In the genomic region with DNA sequence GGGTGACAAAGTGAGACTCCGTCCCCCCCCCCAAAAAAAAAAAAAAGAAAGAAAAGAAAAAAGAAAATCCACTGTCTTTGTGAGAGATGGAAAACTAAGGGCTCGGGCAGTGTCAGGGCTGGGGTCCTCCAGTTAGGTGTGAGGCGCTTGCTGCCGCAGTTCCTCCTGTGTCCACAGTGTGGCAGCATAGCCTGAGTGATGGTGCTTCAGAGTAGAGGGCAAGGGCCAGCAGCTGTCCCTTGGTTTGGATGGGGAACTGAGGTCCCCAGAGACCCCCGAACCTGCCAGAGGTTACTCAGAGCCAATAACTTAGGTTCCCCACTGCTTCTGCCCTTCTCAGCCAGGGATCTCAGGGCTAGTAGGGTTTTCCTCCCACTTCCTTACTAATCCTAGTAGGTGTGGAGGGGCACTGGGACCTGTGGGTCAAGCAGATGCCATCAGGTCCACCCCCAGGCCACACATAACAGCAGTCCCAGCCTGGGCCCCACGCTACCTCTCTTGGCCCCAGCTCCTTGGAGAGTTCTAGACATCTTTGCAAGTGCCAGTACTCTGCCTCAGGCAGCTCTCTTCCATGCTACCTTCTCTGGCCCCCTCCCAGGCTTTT, we compare ENCODE assay signal across 8 cellular contexts. TPM values are rescaled to one million over a fixed set of nuclear protein-coding genes. Genes with fewer than 3 reads are reported as not detected.
DNase-seq lines count a peak whose midpoint lies in the region; ATAC-seq, FAIRE-seq and TF ChIP-seq lines count a peak whose summit lies in the region.

No MANE protein-coding gene starts in this region.

- H3K4me3 Mint-ChIP-seq in mesothelial cell of epicardium, result no peak overlapping the region

- TF ChIP-seq EP300 in H1 (IDR thresholded peaks at IDR 0.05; ENCODE audit: borderline replicate concordance in 1 of 2, low read depth in 2 of 2, low read length in 2 of 2), result no peak

- TF ChIP-seq CTCF in AG04450 (IDR thresholded peaks at IDR 0.05; ENCODE audit: low read depth, low read length) (peak; percentile 96), H1 (IDR thresholded peaks at IDR 0.05; ENCODE audit: control extremely low read depth in 1 of 3, insufficient read depth in 1 of 3, low read depth in 1 of 3, low read length in 3 of 3) (peak; percentile 92 to 99 (median 98)), mesothelial cell of epicardium (IDR thresholded peaks at IDR 0.05; ENCODE audit: unreplicated experiment) (peak; percentile 71)

- no peaks in the 10 kb centered on the region for H3K79me1 ChIP-seq in H1 (ENCODE audit: low read depth, low read length)

- 29% methylated on average over 5 of the region's 6 CpGs; no CpG with 5 or more reads in 1 of the 2 experiments for WGBS in H1 (ENCODE audit: extremely low coverage in 1 of 2, insufficient coverage in 1 of 2, insufficient read length in 1 of 2, insufficient replicate concordance in 2 of 2, low coverage in 1 of 2, low lambda C conversion rate in 2 of 2, missing lambda C conversion rate in 1 of 2), 2 experiments

- DNase-seq in AG04450 (ENCODE audit: low read depth, low spot score), result no peak
- DNase-seq in GM19239 (ENCODE audit: insufficient read length, low spot score), result peak; percentile 88
- DNase-seq in NCI-H69 (lab: John Stamatoyannopoulos, UW), result peak; percentile 59
- DNase-seq in activated CD8-positive, alpha-beta memory T cell treated with anti-CD3 and anti-CD28 coated beads for 24 hours, result peak; percentile 90
- DNase-seq in H1 (ENCODE audit: low read depth in 1 of 2, low spot score in 2 of 2), result peak in 1 of 2 experiments; percentile 96
- peak; percentile 49 to 79 for DNase-seq in mesothelial cell of epicardium (ENCODE audit: low spot score in 2 of 2, unreplicated experiment in 2 of 2)
- peak; percentile 58 for DNase-seq in stimulated activated CD8-positive, alpha-beta memory T cell treated with anti-CD3 and anti-CD28 coated beads, Interleukin-4, amount 100 ng/mL, for 24 hours (ENCODE audit: low read depth)

- no peak overlapping the region for H3K9ac ChIP-seq in H1 (replicated peaks in 1 of 4; ENCODE audit: extremely low read depth in 1 of 4, low read depth in 3 of 4, low read length in 3 of 4)

- no peaks in the 10 kb centered on the region for H3K23me2 ChIP-seq in H1 (ENCODE audit: low read depth, low read length)

- no peak overlapping the region for H4K5ac ChIP-seq in H1 (ENCODE audit: insufficient read length, low read depth, low read length)

- no peak overlapping the region for H3K27ac ChIP-seq in AG04450 (ENCODE audit: low read depth, low read length)
- no peak overlapping the region for H3K27ac ChIP-seq in H1 (ENCODE audit: low read depth, low read length)

- no peak overlapping the region for H4K91ac ChIP-seq in H1 (replicated peaks; ENCODE audit: insufficient read length, low read length)

- no peak overlapping the region for H3K4ac ChIP-seq in H1 (replicated peaks; ENCODE audit: insufficient read length, low read depth, low read length)

- no peak overlapping the region for H2BK20ac ChIP-seq in H1 (ENCODE audit: low read length)

- H3K27ac Mint-ChIP-seq in mesothelial cell of epicardium, result no peak overlapping the region

- CTCF ChIA-PET in AG04450 (lab: Charles Lee) (interaction anchor here (0.5 to 0.9 kb wide), 6 partner anchors 11 to 128 kb away, joined by 3 to 5 read pairs (median 4); no protein-coding TSS in a partner anchor), H1 (lab: Charles Lee; ENCODE audit: partially characterized antibody) (interaction anchor here (0.6 to 11.4 kb wide), 29 partner anchors 9 to 152 kb away, joined by 3 to 76 read pairs (median 6); partner anchors contain the start of genes LLGL1 and TOP3A)

- peaks cover 6% of the 10 kb centered on the region for H3K4me1 Mint-ChIP-seq in mesothelial cell of epicardium

- no peak overlapping the region for H3K23ac ChIP-seq in H1 (ENCODE audit: insufficient read length)

- ATAC-seq in GM21529 (IDR thresholded peaks at IDR 0.05; ENCODE audit: unreplicated experiment), result no peak

- peak; percentile 94 to 95 for TF ChIP-seq RAD21 in H1 (IDR thresholded peaks at IDR 0.05 in 1 of 2, conservative IDR thresholded peaks at IDR 0.05 in 1 of 2; ENCODE audit: low read depth in 2 of 2, low read length in 2 of 2)

- H3K36me3 ChIP-seq in H1 (ENCODE audit: control insufficient read depth in 2 of 4, insufficient read depth in 4 of 4, low read length in 3 of 4), result no peaks in the 10 kb centered on the region

- H3K56ac ChIP-seq in H1 (replicated peaks; ENCODE audit: insufficient read length, low read depth, low read length), result no peak overlapping the region

- H4K8ac ChIP-seq in H1 (ENCODE audit: extremely low read depth, insufficient read depth, low read length), result no peak overlapping the region

- POLR2A ChIA-PET in AG04450 (lab: Yijun Ruan, JAX), result interaction anchor here (1.0 kb wide), 1 partner anchor 34 kb away, joined by 3 read pairs; the partner anchor contains the start of gene ALKBH5
- POLR2A ChIA-PET in H1 (lab: Charles Lee; ENCODE audit: partially characterized antibody), result interaction anchor here (1.3 to 2.0 kb wide), 4 partner anchors 13 to 63 kb away, joined by 3 to 8 read pairs (median 7); partner anchors contain the start of genes ALKBH5 and MIEF2

- H3K27me3 ChIP-seq in AG04450 (ENCODE audit: control insufficient read depth, insufficient read depth, low read length) (no peaks in the 10 kb centered on the region), H1 (replicated peaks in 1 of 4; ENCODE audit: control insufficient read depth in 3 of 4, extremely low read depth in 1 of 4, insufficient read depth in 3 of 4, low read length in 3 of 4) (no peaks in the 10 kb centered on the region)

- no peaks in the 10 kb centered on the region for H3K79me2 ChIP-seq in H1 (ENCODE audit: control insufficient read depth in 1 of 2, insufficient read depth in 2 of 2, low read length in 2 of 2)

- H2AFZ ChIP-seq in H1 (ENCODE audit: low read length), result no peak overlapping the region; the same call in 1 of the 2 replicates

- H2BK5ac ChIP-seq in H1 (ENCODE audit: low read depth, low read length), result no peak overlapping the region

- H3K9me3 ChIP-seq in AG04450 (ENCODE audit: control insufficient read depth, insufficient read depth, low read length) (no peaks in the 10 kb centered on the region), H1 (ENCODE audit: insufficient read depth in 2 of 2, low read depth in 1 of 2, low read length in 1 of 2) (no peaks in the 10 kb centered on the region)

- H2BK15ac ChIP-seq in H1 (ENCODE audit: low read length), result peak overlapping the region; percentile 72; the same call in 1 of the 2 replicates

- no peak overlapping the region for H3K4me3 ChIP-seq in AG04450 (ENCODE audit: low read depth, low read length)
- H3K4me3 ChIP-seq in H1 (ENCODE audit: extremely low read depth in 1 of 4, insufficient read depth in 2 of 4, low read depth in 3 of 4, low read length in 4 of 4), result no peak overlapping the region

- FAIRE-seq in GM19239 (lab: Jason Lieb, UNC), result peak; percentile 91
- peak; percentile 93 for FAIRE-seq in H1 (lab: Jason Lieb, UNC)

- H3K27me3 Mint-ChIP-seq in mesothelial cell of epicardium (ENCODE audit: low read depth), result no peaks in the 10 kb centered on the region

- no peak overlapping the region for H3K4me2 ChIP-seq in H1 (ENCODE audit: insufficient read depth in 1 of 2, low read depth in 2 of 2, low read length in 2 of 2)

- no peak overlapping the region for H3K14ac ChIP-seq in H1 (ENCODE audit: insufficient read length)

- H3K36me3 Mint-ChIP-seq in mesothelial cell of epicardium, result no peaks in the 10 kb centered on the region

- H4K20me1 ChIP-seq in H1 (replicated peaks in 1 of 2; ENCODE audit: control insufficient read depth in 1 of 2, insufficient read depth in 2 of 2, low read length in 2 of 2), result no peaks in the 10 kb centered on the region

- no peak overlapping the region for H2AK5ac ChIP-seq in H1 (ENCODE audit: low read depth, low read length)

- no peak for TF ChIP-seq POLR2A in H1 (IDR thresholded peaks at IDR 0.05; ENCODE audit: control extremely low read depth in 1 of 2, low read depth in 2 of 2, low read length in 2 of 2)

- no peaks in the 10 kb centered on the region for H3K9me3 Mint-ChIP-seq in mesothelial cell of epicardium

- no peak overlapping the region for H3K18ac ChIP-seq in H1 (ENCODE audit: extremely low read depth, low read length)

- H3K4me1 ChIP-seq in H1 (replicated peaks in 1 of 4; ENCODE audit: control insufficient read depth in 3 of 4, insufficient read depth in 4 of 4, low read length in 3 of 4), result no peaks in the 10 kb centered on the region; a peak in 3 of 7 replicates

- no peak overlapping the region for H2BK120ac ChIP-seq in H1 (replicated peaks; ENCODE audit: low read depth, low read length)

- no peak overlapping the region for H2BK12ac ChIP-seq in H1 (ENCODE audit: low read depth, low read length)

RNA-seq across cellular contexts. Expression of gene LLGL1, which starts 7.9 kb away (rescaled TPM):
- polyA plus RNA-seq in AG04450 (2011; rRNA removed) (27.1 and 41.9 TPM in 2 replicates), H1 (2011; rRNA removed) (107 and 137 TPM in 2 replicates)
- 30.5 and 42.3 TPM in 2 replicates for polyA minus RNA-seq in AG04450 (2011; rRNA and poly(A)+ RNA removed)
- total RNA-seq in H1 (2021; fragmentation: NEBNext Ultra II Directional; extraction: Animal tissue kit (Norgen Biotek cat#: 25700)), result 71.3 and 72.8 TPM in 2 replicates
- 95.0 TPM for polyA plus RNA-seq in H1 (2011; cell fraction: cytosol; rRNA removed)
- polyA plus RNA-seq in H1 (2011; cell fraction: nucleus; rRNA removed), result 119 TPM
- polyA plus RNA-seq in H1 (2012, experiment 1 of 2), result 45.9 to 70.7 TPM (median 65.3 TPM) in 4 replicates
- polyA plus RNA-seq in H1 (2012, experiment 2 of 2), result 66.3 TPM
- 30.5 TPM for polyA plus RNA-seq in H1 (2013, experiment 1 of 2)
- polyA plus RNA-seq in H1 (2013, experiment 2 of 2), result 29.6 TPM
- polyA minus RNA-seq in H1 (2011; rRNA and poly(A)+ RNA removed), result 61.7 and 89.9 TPM in 2 replicates
- polyA minus RNA-seq in H1 (2011; cell fraction: cytosol; rRNA and poly(A)+ RNA removed), result 61.0 TPM
- polyA minus RNA-seq in H1 (2011; cell fraction: nucleus; rRNA and poly(A)+ RNA removed), result 46.1 TPM
- 70.8 to 72.5 TPM (median 72.1 TPM) in 3 replicates for total RNA-seq in mesothelial cell of epicardium

RNA-seq across cellular contexts. Expression of gene ALKBH5, which starts 33.9 kb away (rescaled TPM):
- polyA plus RNA-seq in AG04450 (2011; rRNA removed) (57.6 and 59.9 TPM in 2 replicates), H1 (2011; rRNA removed) (63.7 and 66.5 TPM in 2 replicates)
- polyA minus RNA-seq in AG04450 (2011; rRNA and poly(A)+ RNA removed), result 81.9 and 98.0 TPM in 2 replicates
- 86.4 and 86.6 TPM in 2 replicates for total RNA-seq in H1 (2021; fragmentation: NEBNext Ultra II Directional; extraction: Animal tissue kit (Norgen Biotek cat#: 25700))
- 58.7 TPM for polyA plus RNA-seq in H1 (2011; cell fraction: cytosol; rRNA removed)
- polyA plus RNA-seq in H1 (2011; cell fraction: nucleus; rRNA removed), result 46.3 TPM
- 39.8 to 45.6 TPM (median 42.8 TPM) in 4 replicates for polyA plus RNA-seq in H1 (2012, experiment 1 of 2)
- 74.9 TPM for polyA plus RNA-seq in H1 (2012, experiment 2 of 2)
- polyA plus RNA-seq in H1 (2013, experiment 1 of 2), result 45.3 TPM
- 45.3 TPM for polyA plus RNA-seq in H1 (2013, experiment 2 of 2)
- 74.1 and 101 TPM in 2 replicates for polyA minus RNA-seq in H1 (2011; rRNA and poly(A)+ RNA removed)
- 76.5 TPM for polyA minus RNA-seq in H1 (2011; cell fraction: cytosol; rRNA and poly(A)+ RNA removed)
- polyA minus RNA-seq in H1 (2011; cell fraction: nucleus; rRNA and poly(A)+ RNA removed), result 35.4 TPM
- 68.6 to 72.3 TPM (median 71.0 TPM) in 3 replicates for total RNA-seq in mesothelial cell of epicardium

RNA-seq across cellular contexts. Expression of gene FLII, which starts 41.0 kb away (rescaled TPM):
- polyA plus RNA-seq in AG04450 (2011; rRNA removed), result 192 and 235 TPM in 2 replicates
- polyA minus RNA-seq in AG04450 (2011; rRNA and poly(A)+ RNA removed), result 360 and 447 TPM in 2 replicates
- 300 and 324 TPM in 2 replicates for total RNA-seq in H1 (2021; fragmentation: NEBNext Ultra II Directional; extraction: Animal tissue kit (Norgen Biotek cat#: 25700))
- 549 and 674 TPM in 2 replicates for polyA plus RNA-seq in H1 (2011; rRNA removed)
- 437 TPM for polyA plus RNA-seq in H1 (2011; cell fraction: cytosol; rRNA removed)
- 871 TPM for polyA plus RNA-seq in H1 (2011; cell fraction: nucleus; rRNA removed)
- polyA plus RNA-seq in H1 (2012, experiment 1 of 2), result 271 to 422 TPM (median 386 TPM) in 4 replicates
- 333 TPM for polyA plus RNA-seq in H1 (2012, experiment 2 of 2)
- 161 TPM for polyA plus RNA-seq in H1 (2013, experiment 1 of 2)
- polyA plus RNA-seq in H1 (2013, experiment 2 of 2), result 153 TPM
- 400 and 457 TPM in 2 replicates for polyA minus RNA-seq in H1 (2011; rRNA and poly(A)+ RNA removed)
- 246 TPM for polyA minus RNA-seq in H1 (2011; cell fraction: cytosol; rRNA and poly(A)+ RNA removed)
- 198 TPM for polyA minus RNA-seq in H1 (2011; cell fraction: nucleus; rRNA and poly(A)+ RNA removed)
- 190 to 202 TPM (median 199 TPM) in 3 replicates for total RNA-seq in mesothelial cell of epicardium

RNA-seq across cellular contexts. Expression of gene MIEF2, which starts 42.9 kb away (rescaled TPM):
- polyA plus RNA-seq in AG04450 (2011; rRNA removed), result 5.9 and 7.1 TPM in 2 replicates
- 6.1 and 8.4 TPM in 2 replicates for polyA minus RNA-seq in AG04450 (2011; rRNA and poly(A)+ RNA removed)
- total RNA-seq in H1 (2021; fragmentation: NEBNext Ultra II Directional; extraction: Animal tissue kit (Norgen Biotek cat#: 25700)), result 9.9 and 12.4 TPM in 2 replicates
- polyA plus RNA-seq in H1 (2011; rRNA removed), result 24.9 and 39.6 TPM in 2 replicates
- polyA plus RNA-seq in H1 (2011; cell fraction: cytosol; rRNA removed), result 25.9 TPM
- 28.3 TPM for polyA plus RNA-seq in H1 (2011; cell fraction: nucleus; rRNA removed)
- 6.3 to 11.5 TPM (median 11.1 TPM) in 4 replicates for polyA plus RNA-seq in H1 (2012, experiment 1 of 2)
- 9.9 TPM for polyA plus RNA-seq in H1 (2012, experiment 2 of 2)
- 4.7 TPM for polyA plus RNA-seq in H1 (2013, experiment 1 of 2)
- polyA plus RNA-seq in H1 (2013, experiment 2 of 2), result 4.4 TPM
- polyA minus RNA-seq in H1 (2011; rRNA and poly(A)+ RNA removed), result 10.8 and 14.9 TPM in 2 replicates
- polyA minus RNA-seq in H1 (2011; cell fraction: cytosol; rRNA and poly(A)+ RNA removed), result 20.9 TPM
- 23.0 TPM for polyA minus RNA-seq in H1 (2011; cell fraction: nucleus; rRNA and poly(A)+ RNA removed)
- 22.5 to 25.2 TPM (median 23.8 TPM) in 3 replicates for total RNA-seq in mesothelial cell of epicardium
